ENCODE assay signal across 9 cellular contexts in genomic region chr1:161524742-161525250, GRCh38. TPM values are rescaled to one million over a fixed set of nuclear protein-coding genes. Genes with fewer than 3 reads are reported as not detected.
DNase-seq lines count a peak whose midpoint lies in the region; ATAC-seq, FAIRE-seq and TF ChIP-seq lines count a peak whose summit lies in the region.
"Not testable (repeated sequence)": the region's sequence is repeated elsewhere in the genome, so short reads cannot be mapped to it uniquely, and the experiment has no call there.
"Had no signal": no experiment of that assay in that cellular context is flagged by ENCODE, and none has a peak within 500 bp of the region (broad histone marks: within the 10 kb centered on the region; RNA-seq: fewer than 3 reads in every experiment).

No MANE protein-coding gene starts in this region.

- H3K79me2 ChIP-seq in fibroblast of lung (ENCODE audit: control insufficient read depth, insufficient read depth, low read length); smooth muscle cell (ENCODE audit: low read depth): not testable (repeated sequence)

- H3K27me3 Mint-ChIP-seq in activated naive CD8-positive, alpha-beta T cell treated with anti-CD3 and anti-CD28 coated beads for 36 hours, result peaks cover 15% of the 10 kb centered on the region
- H3K27me3 Mint-ChIP-seq in memory B cell, result not testable (repeated sequence)

- H3K9me3 ChIP-seq in fibroblast of lung (ENCODE audit: control insufficient read depth, insufficient read depth, low read depth, low read length); smooth muscle cell (replicated peaks; ENCODE audit: low read depth): not testable (repeated sequence)

- H4K20me1 ChIP-seq in fibroblast of lung (ENCODE audit: control insufficient read depth, extremely low read depth, insufficient read depth, low read length); smooth muscle cell (ENCODE audit: low read depth): not testable (repeated sequence)

- CTCF ChIA-PET in RWPE1 (lab: Yijun Ruan, JAX), result not testable (repeated sequence)

- not testable (repeated sequence) for H3K36me3 ChIP-seq in fibroblast of lung (ENCODE audit: control insufficient read depth, insufficient read depth, low read length); smooth muscle cell (ENCODE audit: low read depth)

- ATAC-seq in HG02943 (IDR thresholded peaks at IDR 0.05; ENCODE audit: low read depth, unreplicated experiment), result peak; percentile 21
- peak; percentile 12 for ATAC-seq in memory B cell (ENCODE audit: low read depth)

- H2AFZ ChIP-seq in fibroblast of lung (ENCODE audit: low read length); smooth muscle cell (ENCODE audit: low read depth): not testable (repeated sequence)

- H3K4me2 ChIP-seq in fibroblast of lung (ENCODE audit: extremely low read depth, insufficient read depth, low read length) (peak overlapping the region; percentile 15), smooth muscle cell (peak overlapping the region; percentile 63)

- peak overlapping the region; percentile 64 for H3K4me3 Mint-ChIP-seq in activated naive CD8-positive, alpha-beta T cell treated with anti-CD3 and anti-CD28 coated beads for 36 hours
- peak overlapping the region; percentile 81 for H3K4me3 Mint-ChIP-seq in memory B cell

- 9% methylated on average over 35 of the region's 53 CpGs for WGBS in smooth muscle cell (ENCODE audit: low lambda C conversion rate)

- not testable (repeated sequence) for H3K9me3 Mint-ChIP-seq in activated naive CD8-positive, alpha-beta T cell treated with anti-CD3 and anti-CD28 coated beads for 36 hours; memory B cell

- not testable (repeated sequence) for H3F3A ChIP-seq in smooth muscle cell (ENCODE audit: low read depth)

- peak overlapping the region; percentile 95 for H3K27ac ChIP-seq in RWPE1
- H3K27ac ChIP-seq in fibroblast of lung (ENCODE audit: insufficient read depth, low read length); smooth muscle cell (ENCODE audit: low read depth): not testable (repeated sequence)

- not testable (repeated sequence) for DNase-seq in AG10803 (ENCODE audit: low read depth); GM19239 (ENCODE audit: insufficient read length, low spot score); RWPE1 (ENCODE audit: low spot score); activated naive CD8-positive, alpha-beta T cell treated with anti-CD3 and anti-CD28 coated beads for 36 hours; fibroblast of lung (ENCODE audit: low read depth in 2 of 2); smooth muscle cell (lab: John Stamatoyannopoulos, UW; ENCODE audit: unreplicated experiment)
- peak in 1 of 2 donors; percentile 37 for DNase-seq in memory B cell (ENCODE audit: low spot score in 2 of 2)

- not testable (repeated sequence) for H3K27ac Mint-ChIP-seq in activated naive CD8-positive, alpha-beta T cell treated with anti-CD3 and anti-CD28 coated beads for 36 hours; memory B cell

- FAIRE-seq in GM19239 (lab: Jason Lieb, UNC), result peak; percentile 28

- TF ChIP-seq CTCF in AG10803 (conservative IDR thresholded peaks at IDR 0.05; ENCODE audit: low read length); RWPE1 (conservative IDR thresholded peaks at IDR 0.05; ENCODE audit: low read depth); fibroblast of lung (conservative IDR thresholded peaks at IDR 0.05 in 1 of 2, IDR thresholded peaks at IDR 0.05 in 1 of 2; ENCODE audit: low read depth in 1 of 2, low read length in 2 of 2); smooth muscle cell (IDR thresholded peaks at IDR 0.05; ENCODE audit: borderline replicate concordance, insufficient read depth, poor library complexity, severe bottlenecking): not testable (repeated sequence)

- not testable (repeated sequence) for H3K4me1 Mint-ChIP-seq in activated naive CD8-positive, alpha-beta T cell treated with anti-CD3 and anti-CD28 coated beads for 36 hours; memory B cell

- not testable (repeated sequence) for H3K36me3 Mint-ChIP-seq in activated naive CD8-positive, alpha-beta T cell treated with anti-CD3 and anti-CD28 coated beads for 36 hours; memory B cell

- POLR2A ChIA-PET in RWPE1 (lab: Yijun Ruan, JAX; ENCODE audit: low non-redundant PET), result interaction anchor here (0.7 kb wide), 1 partner anchor 45 kb away, joined by 4 read pairs; no protein-coding TSS in a partner anchor

- H3K9ac ChIP-seq in fibroblast of lung (ENCODE audit: insufficient read depth, low read length); smooth muscle cell (ENCODE audit: low read depth): not testable (repeated sequence)

- peak overlapping the region; percentile 45 for H3K4me3 ChIP-seq in AG10803 (ENCODE audit: low read length)
- peak overlapping the region in 2 of 4 experiments; percentile 17 to 35 for H3K4me3 ChIP-seq in fibroblast of lung (replicated peaks in 1 of 4; ENCODE audit: control extremely low read depth in 1 of 4, insufficient read depth in 1 of 4, low read depth in 3 of 4, low read length in 4 of 4)
- peak overlapping the region; percentile 38 for H3K4me3 ChIP-seq in smooth muscle cell

- H3K27me3 ChIP-seq in fibroblast of lung (ENCODE audit: control insufficient read depth, insufficient read depth, low read length); smooth muscle cell (ENCODE audit: low read depth): not testable (repeated sequence)

- H3K4me1 ChIP-seq in fibroblast of lung (ENCODE audit: control insufficient read depth, extremely low read depth, insufficient read depth, low read length); smooth muscle cell (ENCODE audit: low read depth): not testable (repeated sequence)

RNA-seq across cellular contexts. Expression of gene HSPA6, which starts 0.5 kb away (rescaled TPM):
- total RNA-seq in activated naive CD8-positive, alpha-beta T cell treated with anti-CD3 and anti-CD28 coated beads for 36 hours, result under 1 TPM; 0.33 to 0.34 TPM
- total RNA-seq in fibroblast of lung, result 0.51 and 2.3 TPM in 2 replicates
- 0.22 and 0.33 TPM in 2 replicates for polyA plus RNA-seq in fibroblast of lung
- polyA plus RNA-seq in fibroblast of lung (2012), result 0.25 and 0.30 TPM in 2 replicates
- 2.7 TPM in 1 of 2 replicates, not detected in the other for polyA minus RNA-seq in fibroblast of lung (ENCODE audit: low replicate concordance)
- 0.18 and 0.81 TPM in 2 replicates for total RNA-seq in smooth muscle cell
- 0.14 and 0.45 TPM in 2 replicates for polyA plus RNA-seq in smooth muscle cell

RNA-seq across cellular contexts. Expression of gene FCGR2A, which starts 19.5 kb away (rescaled TPM):
- not detected for total RNA-seq in activated naive CD8-positive, alpha-beta T cell treated with anti-CD3 and anti-CD28 coated beads for 36 hours
- total RNA-seq in fibroblast of lung (3.3 and 3.9 TPM in 2 replicates), smooth muscle cell (0.36 TPM in 1 of 2 replicates, not detected in the other)
- polyA plus RNA-seq in fibroblast of lung (2.4 and 7.6 TPM in 2 replicates), smooth muscle cell (0.15 and 0.46 TPM in 2 replicates)
- polyA plus RNA-seq in fibroblast of lung (2012), result 1.7 and 3.2 TPM in 2 replicates
- polyA minus RNA-seq in fibroblast of lung (ENCODE audit: low replicate concordance), result 3.9 TPM in 1 of 2 replicates, not detected in the other
- total RNA-seq: T-helper 1 cell treated with Interleukin-12 subunit alpha and Interleukin-12 subunit beta and Interleukin-4 antibody, amounts not matched to agents 30 ng/mL and 1 ng/mL, for 36 hours had no signal

RNA-seq across cellular contexts. Expression of gene FCGR3A, which starts 24.8 kb away (rescaled TPM):
- total RNA-seq in activated naive CD8-positive, alpha-beta T cell treated with anti-CD3 and anti-CD28 coated beads for 36 hours, result not detected
- total RNA-seq in fibroblast of lung (not detected in 2 replicates), smooth muscle cell (not detected in 2 replicates)
- polyA plus RNA-seq in fibroblast of lung (not detected in 2 replicates), smooth muscle cell (0.09 TPM in 1 of 2 replicates, not detected in the other)
- polyA plus RNA-seq in fibroblast of lung (2012), result not detected in 2 replicates
- not detected in 2 replicates for polyA minus RNA-seq in fibroblast of lung (ENCODE audit: low replicate concordance)
- total RNA-seq: T-helper 1 cell treated with Interleukin-12 subunit alpha and Interleukin-12 subunit beta and Interleukin-4 antibody, amounts not matched to agents 30 ng/mL and 1 ng/mL, for 36 hours had no signal
